10 cellular contexts compared by ENCODE assay signal in the genomic region with DNA sequence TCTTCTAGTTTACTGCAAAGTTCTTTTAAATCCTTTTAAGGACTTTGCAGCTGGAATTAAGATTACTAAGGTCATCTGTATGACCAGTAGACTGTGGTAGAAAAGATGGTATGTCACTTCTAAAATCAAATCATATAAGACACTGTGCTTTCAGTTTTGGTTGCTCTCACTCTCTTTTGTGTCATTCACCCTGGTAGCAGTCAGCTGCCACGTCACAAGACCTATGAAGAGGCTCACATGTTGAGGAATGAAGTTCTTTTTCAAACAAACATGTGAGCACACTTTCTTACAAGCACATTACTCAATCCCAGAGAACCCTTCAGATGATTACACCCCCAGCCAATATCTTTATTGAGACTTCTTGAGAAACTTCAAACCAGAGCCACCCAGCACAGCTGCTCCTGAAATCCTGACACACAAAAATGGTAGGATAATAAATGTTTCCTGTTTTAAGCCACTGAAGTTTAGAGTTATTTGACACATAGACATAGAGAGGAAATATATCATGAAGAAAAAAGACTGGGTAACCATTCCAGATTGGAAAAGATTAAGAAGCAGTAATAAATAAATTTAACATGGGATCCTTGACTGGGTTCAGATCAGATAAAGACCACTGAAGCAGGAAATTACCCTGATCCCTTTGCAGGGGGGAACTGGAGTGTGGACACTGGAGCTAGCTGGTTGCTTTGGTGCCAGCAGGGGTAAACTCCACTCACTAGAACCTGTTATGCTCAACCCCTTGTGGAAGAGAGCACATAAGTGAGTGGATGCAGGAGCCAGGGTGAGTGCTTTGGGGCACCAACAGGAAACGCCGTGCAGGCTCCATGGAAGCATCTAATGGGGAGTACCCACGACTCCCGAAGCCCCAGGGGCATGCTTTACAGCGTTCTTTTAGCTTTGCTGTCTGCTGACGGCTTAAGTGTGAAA.
DNase-seq lines count a peak whose midpoint lies in the region; ATAC-seq lines count a peak whose summit lies in the region.
"Had no signal": no experiment of that assay in that cellular context is flagged by ENCODE, and none has a peak within 500 bp of the region (broad histone marks: within the 10 kb centered on the region; RNA-seq: fewer than 3 reads in every experiment).

No MANE protein-coding gene starts in this region.

- peak overlapping the region; percentile 11 for H4K91ac ChIP-seq in mesenchymal stem cell (ENCODE audit: low read length)

- H3K27me3 ChIP-seq in mesenchymal stem cell (ENCODE audit: control insufficient read depth in 1 of 2, insufficient read depth in 1 of 2, low read length in 2 of 2), result no peaks in the 10 kb centered on the region
- H3K27me3 ChIP-seq: dorsolateral prefrontal cortex had no signal

- peak; percentile 87 for ATAC-seq in GM18909 (IDR thresholded peaks at IDR 0.05; ENCODE audit: poor library complexity, unreplicated experiment)
- ATAC-seq in GM21576 (IDR thresholded peaks at IDR 0.05; ENCODE audit: unreplicated experiment), result peak; percentile 91
- ATAC-seq in HG03378 (IDR thresholded peaks at IDR 0.05; ENCODE audit: unreplicated experiment), result peak; percentile 92

- H3K4me3 ChIP-seq in mesenchymal stem cell (ENCODE audit: insufficient read depth in 1 of 2, low read depth in 1 of 2, low read length in 2 of 2), result no peak overlapping the region
- H3K4me3 ChIP-seq: dorsolateral prefrontal cortex had no signal

- H2BK120ac ChIP-seq in mesenchymal stem cell (ENCODE audit: low read depth, low read length), result no peak overlapping the region

- no peak overlapping the region for H2BK12ac ChIP-seq in mesenchymal stem cell (ENCODE audit: low read length in 2 of 2)

- no peaks in the 10 kb centered on the region for H3K9me3 ChIP-seq in mesenchymal stem cell (ENCODE audit: control insufficient read depth, low read length)

- H2AFZ ChIP-seq in mesenchymal stem cell (ENCODE audit: low read depth, low read length), result no peak overlapping the region

- H3K36me3 ChIP-seq in mesenchymal stem cell (ENCODE audit: control insufficient read depth in 1 of 2, insufficient read depth in 2 of 2, low read depth in 1 of 2, low read length in 2 of 2), result peaks cover 0 to 9% of the 10 kb centered on the region in 2 experiments

- no peak overlapping the region for H3K14ac ChIP-seq in mesenchymal stem cell (ENCODE audit: low read length in 2 of 2)

- WGBS in mesenchymal stem cell, result 55% methylated on average over 7 of the region's 7 CpGs

- H3K9ac ChIP-seq in mesenchymal stem cell (ENCODE audit: low read length), result no peak overlapping the region

- H2BK5ac ChIP-seq in mesenchymal stem cell (ENCODE audit: low read depth, low read length, poor library complexity, severe bottlenecking), result no peak overlapping the region

- no peak overlapping the region for H3K4ac ChIP-seq in mesenchymal stem cell (ENCODE audit: low read depth in 1 of 2, low read length in 2 of 2)

- peak overlapping the region in 1 of 2 experiments; percentile 40 for H3K18ac ChIP-seq in mesenchymal stem cell (ENCODE audit: low read depth in 1 of 2, low read length in 2 of 2)

- no peaks in the 10 kb centered on the region for H3K4me1 ChIP-seq in mesenchymal stem cell (ENCODE audit: control insufficient read depth, insufficient read depth, low read depth, low read length)

- no peak overlapping the region for H3K4me2 ChIP-seq in mesenchymal stem cell (ENCODE audit: low read length, poor library complexity, severe bottlenecking)

- peak; percentile 89 for DNase-seq in mesenchymal stem cell
- DNase-seq in D341Med (ENCODE audit: low spot score), result no peak
- no peak for DNase-seq in middle frontal gyrus (ENCODE audit: extremely low spot score, low spot score)
- no peak for DNase-seq in superior temporal gyrus (ENCODE audit: extremely low spot score)
- DNase-seq: dorsolateral prefrontal cortex, NCI-H2029 treated with DMSO at 0.1 percent for 48 hours, T-cell had no signal

- H4K8ac ChIP-seq in mesenchymal stem cell (ENCODE audit: low read length), result no peak overlapping the region

- no peak overlapping the region for H2AK5ac ChIP-seq in mesenchymal stem cell (ENCODE audit: low read length, severe bottlenecking)

- H3K79me1 ChIP-seq in mesenchymal stem cell (replicated peaks; ENCODE audit: low read length, poor library complexity, severe bottlenecking), result no peaks in the 10 kb centered on the region

- H2BK15ac ChIP-seq in mesenchymal stem cell (ENCODE audit: low read depth, poor library complexity, severe bottlenecking), result no peak overlapping the region

- H3K23ac ChIP-seq in mesenchymal stem cell (ENCODE audit: low read length in 2 of 2), result no peak overlapping the region

- H3K27ac ChIP-seq in mesenchymal stem cell (ENCODE audit: low read length, poor library complexity, severe bottlenecking), result no peak overlapping the region
- H3K27ac ChIP-seq: dorsolateral prefrontal cortex had no signal
